ENCODE assay signal across 8 cellular contexts in genomic region chr2:174603280-174603679, GRCh38. TPM values are rescaled to one million over a fixed set of nuclear protein-coding genes. Genes with fewer than 3 reads are reported as not detected.
DNase-seq lines count a peak whose midpoint lies in the region; ATAC-seq and TF ChIP-seq lines count a peak whose summit lies in the region.

No MANE protein-coding gene starts in this region.

- intact Hi-C loops in activated CD4-positive, alpha-beta memory T cell treated with anti-CD3 and anti-CD28 coated beads for 36 hours (cut with micrococcal nuclease) = loop anchor here (1.0 kb wide), 2 partner anchors 25 to 141 kb away; no protein-coding TSS in a partner anchor

- no peak overlapping the region for H3K4me3 ChIP-seq in epithelial cell of proximal tubule (ENCODE audit: low read depth, low read length)

- no peak overlapping the region for H3K4me3 Mint-ChIP-seq in activated CD4-positive, alpha-beta memory T cell treated with anti-CD3 and anti-CD28 coated beads for 36 hours
- peak overlapping the region; percentile 9 for H3K4me3 Mint-ChIP-seq in natural killer cell treated with Interleukin-12 subunit alpha and Interleukin-12 subunit beta and Interleukin-15 and Interleukin-18, amount 100 ng/mL, for 72 hours

- POLR2A ChIA-PET in activated CD4-positive, alpha-beta memory T cell treated with anti-CD3 and anti-CD28 coated beads for 36 hours (lab: Charles Lee) = interaction anchor here (0.5 to 1.0 kb wide), 5 partner anchors 10 to 80 kb away, joined by 3 read pairs; no protein-coding TSS in a partner anchor

- H3K4me1 Mint-ChIP-seq in activated CD4-positive, alpha-beta memory T cell treated with anti-CD3 and anti-CD28 coated beads for 36 hours (ENCODE audit: low read depth) = peaks cover 85% of the 10 kb centered on the region
- peaks cover 63 to 87% of the 10 kb centered on the region in 2 donors for H3K4me1 Mint-ChIP-seq in natural killer cell treated with Interleukin-12 subunit alpha and Interleukin-12 subunit beta and Interleukin-15 and Interleukin-18, amount 100 ng/mL, for 72 hours (ENCODE audit: low read depth in 2 of 2)

- ATAC-seq in GM21360 (IDR thresholded peaks at IDR 0.05; ENCODE audit: unreplicated experiment) = peak; percentile 33
- peak; percentile 66 to 75 for ATAC-seq in natural killer cell treated with Interleukin-12 subunit alpha and Interleukin-12 subunit beta and Interleukin-15 and Interleukin-18, amount 100 ng/mL, for 72 hours

- peak overlapping the region; percentile 85 for H3K27ac Mint-ChIP-seq in activated CD4-positive, alpha-beta memory T cell treated with anti-CD3 and anti-CD28 coated beads for 36 hours
- peak overlapping the region; percentile 89 to 98 for H3K27ac Mint-ChIP-seq in natural killer cell treated with Interleukin-12 subunit alpha and Interleukin-12 subunit beta and Interleukin-15 and Interleukin-18, amount 100 ng/mL, for 72 hours

- peaks cover 15% of the 10 kb centered on the region for H3K36me3 Mint-ChIP-seq in activated CD4-positive, alpha-beta memory T cell treated with anti-CD3 and anti-CD28 coated beads for 36 hours
- no peaks in the 10 kb centered on the region for H3K36me3 Mint-ChIP-seq in natural killer cell treated with Interleukin-12 subunit alpha and Interleukin-12 subunit beta and Interleukin-15 and Interleukin-18, amount 100 ng/mL, for 72 hours

- no peaks in the 10 kb centered on the region for H3K27me3 Mint-ChIP-seq in activated CD4-positive, alpha-beta memory T cell treated with anti-CD3 and anti-CD28 coated beads for 36 hours
- H3K27me3 Mint-ChIP-seq in natural killer cell treated with Interleukin-12 subunit alpha and Interleukin-12 subunit beta and Interleukin-15 and Interleukin-18, amount 100 ng/mL, for 72 hours = no peaks in the 10 kb centered on the region

- no peaks in the 10 kb centered on the region for H3K9me3 Mint-ChIP-seq in activated CD4-positive, alpha-beta memory T cell treated with anti-CD3 and anti-CD28 coated beads for 36 hours
- H3K9me3 Mint-ChIP-seq in natural killer cell treated with Interleukin-12 subunit alpha and Interleukin-12 subunit beta and Interleukin-15 and Interleukin-18, amount 100 ng/mL, for 72 hours = no peaks in the 10 kb centered on the region

- peak; percentile 58 for TF ChIP-seq CTCF in epithelial cell of proximal tubule (conservative IDR thresholded peaks at IDR 0.05; ENCODE audit: low read depth, low read length)

- CTCF ChIA-PET in activated CD4-positive, alpha-beta memory T cell treated with anti-CD3 and anti-CD28 coated beads for 36 hours (lab: Charles Lee) = interaction anchor here (1.0 to 13.8 kb wide), 17 partner anchors 8 to 141 kb away, joined by 3 to 96 read pairs (median 7); no protein-coding TSS in a partner anchor

- DNase-seq in D341Med (ENCODE audit: low spot score) (peak; percentile 56), NCI-H1694 (lab: John Stamatoyannopoulos, UW) (peak; percentile 83), epithelial cell of proximal tubule (ENCODE audit: low read depth) (no peak), islet precursor cell (no peak), NCI-H1048 (lab: John Stamatoyannopoulos, UW) (no peak)
- peak; percentile 80 for DNase-seq in activated CD4-positive, alpha-beta memory T cell treated with anti-CD3 and anti-CD28 coated beads for 36 hours
- peak; percentile 75 for DNase-seq in natural killer cell treated with Interleukin-12 subunit alpha and Interleukin-12 subunit beta and Interleukin-15 and Interleukin-18, amount 100 ng/mL, for 72 hours (ENCODE audit: low spot score)

RNA-seq across cellular contexts. Expression of gene WIPF1, which starts 5.7 kb away (rescaled TPM):
- 100 to 1,000 TPM; 170 to 183 TPM for total RNA-seq in activated CD4-positive, alpha-beta memory T cell treated with anti-CD3 and anti-CD28 coated beads for 36 hours
- total RNA-seq in epithelial cell of proximal tubule = 7.6 and 8.4 TPM in 2 replicates
- total RNA-seq in natural killer cell treated with Interleukin-12 subunit alpha and Interleukin-12 subunit beta and Interleukin-15 and Interleukin-18, amount 100 ng/mL, for 72 hours = 100 to 1,000 TPM; 284 to 319 TPM

Comparison
In these comparisons a context has a peak if more than half of its experiments do, and no peak if none do; other contexts are left out.
1. DNase-seq: peak in D341Med (single experiment), NCI-H1694 (single experiment), activated CD4-positive, alpha-beta memory T cell treated with anti-CD3 and anti-CD28 coated beads for 36 hours (single experiment) and natural killer cell treated with Interleukin-12 subunit alpha and Interleukin-12 subunit beta and Interleukin-15 and Interleukin-18, amount 100 ng/mL, for 72 hours (single experiment); none in epithelial cell of proximal tubule (single experiment), islet precursor cell (single experiment) and NCI-H1048 (single experiment).
2. RNA of gene WIPF1, which starts 5.7 kb away (total RNA-seq): 284 to 319 TPM in natural killer cell treated with Interleukin-12 subunit alpha and Interleukin-12 subunit beta and Interleukin-15 and Interleukin-18, amount 100 ng/mL, for 72 hours and 170 to 183 TPM in activated CD4-positive, alpha-beta memory T cell treated with anti-CD3 and anti-CD28 coated beads for 36 hours; 7.6 to 8.4 TPM in epithelial cell of proximal tubule; every median in the first group is over 10 times any median in the second.